ENCODE assay signal across 1 cellular context in genomic region chr3:4780545-4780957, GRCh38.
TF ChIP-seq lines count a peak whose summit lies in the region.

No MANE protein-coding gene starts in this region.

TF ChIP-seq in HepG2, 621 proteins besides CTCF, POLR2A, EP300 and RAD21 (continued from another document and continues in another):
- TF ChIP-seq, protein P1, sequence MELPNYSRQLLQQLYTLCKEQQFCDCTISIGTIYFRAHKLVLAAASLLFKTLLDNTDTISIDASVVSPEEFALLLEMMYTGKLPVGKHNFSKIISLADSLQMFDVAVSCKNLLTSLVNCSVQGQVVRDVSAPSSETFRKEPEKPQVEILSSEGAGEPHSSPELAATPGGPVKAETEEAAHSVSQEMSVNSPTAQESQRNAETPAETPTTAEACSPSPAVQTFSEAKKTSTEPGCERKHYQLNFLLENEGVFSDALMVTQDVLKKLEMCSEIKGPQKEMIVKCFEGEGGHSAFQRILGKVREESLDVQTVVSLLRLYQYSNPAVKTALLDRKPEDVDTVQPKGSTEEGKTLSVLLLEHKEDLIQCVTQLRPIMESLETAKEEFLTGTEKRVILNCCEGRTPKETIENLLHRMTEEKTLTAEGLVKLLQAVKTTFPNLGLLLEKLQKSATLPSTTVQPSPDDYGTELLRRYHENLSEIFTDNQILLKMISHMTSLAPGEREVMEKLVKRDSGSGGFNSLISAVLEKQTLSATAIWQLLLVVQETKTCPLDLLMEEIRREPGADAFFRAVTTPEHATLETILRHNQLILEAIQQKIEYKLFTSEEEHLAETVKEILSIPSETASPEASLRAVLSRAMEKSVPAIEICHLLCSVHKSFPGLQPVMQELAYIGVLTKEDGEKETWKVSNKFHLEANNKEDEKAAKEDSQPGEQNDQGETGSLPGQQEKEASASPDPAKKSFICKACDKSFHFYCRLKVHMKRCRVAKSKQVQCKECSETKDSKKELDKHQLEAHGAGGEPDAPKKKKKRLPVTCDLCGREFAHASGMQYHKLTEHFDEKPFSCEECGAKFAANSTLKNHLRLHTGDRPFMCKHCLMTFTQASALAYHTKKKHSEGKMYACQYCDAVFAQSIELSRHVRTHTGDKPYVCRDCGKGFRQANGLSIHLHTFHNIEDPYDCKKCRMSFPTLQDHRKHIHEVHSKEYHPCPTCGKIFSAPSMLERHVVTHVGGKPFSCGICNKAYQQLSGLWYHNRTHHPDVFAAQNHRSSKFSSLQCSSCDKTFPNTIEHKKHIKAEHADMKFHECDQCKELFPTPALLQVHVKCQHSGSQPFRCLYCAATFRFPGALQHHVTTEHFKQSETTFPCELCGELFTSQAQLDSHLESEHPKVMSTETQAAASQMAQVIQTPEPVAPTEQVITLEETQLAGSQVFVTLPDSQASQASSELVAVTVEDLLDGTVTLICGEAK (IDR thresholded peaks at IDR 0.05), result peak; percentile 74
- TF ChIP-seq, protein P1 (CRISPR knock-in tag; IDR thresholded peaks at IDR 0.05), result peak; percentile 99
- peak; percentile 45; the same call in 1 of the 2 replicates for TF ChIP-seq NCOR1 (IDR thresholded peaks at IDR 0.05; ENCODE audit: borderline replicate concordance, low read length)
- TF ChIP-seq SKIL (CRISPR knock-in tag; IDR thresholded peaks at IDR 0.05; ENCODE audit: borderline replicate concordance), result peak; percentile 49; the same call in 1 of the 2 replicates
- TF ChIP-seq ZNF772 (CRISPR knock-in tag; IDR thresholded peaks at IDR 0.05), result 0 out of 2 replicates have a peak, but pooled peaks have one; percentile 44
- TF ChIP-seq ISL2 (CRISPR knock-in tag; IDR thresholded peaks at IDR 0.05), result 0 out of 2 replicates have a peak, but pooled peaks have one; percentile 50
- no peak for TF ChIP-seq FOSL1 (CRISPR knock-in tag; IDR thresholded peaks at IDR 0.05; ENCODE audit: borderline replicate concordance)
- peak; percentile 68 for TF ChIP-seq GATAD2A (CRISPR knock-in tag; IDR thresholded peaks at IDR 0.05)
- 0 out of 2 replicates have a peak, but pooled peaks have one; percentile 15 for TF ChIP-seq ZKSCAN8 (CRISPR knock-in tag; IDR thresholded peaks at IDR 0.05; ENCODE audit: borderline replicate concordance)
- no peak for TF ChIP-seq SOX13 (IDR thresholded peaks at IDR 0.05)
- peak in 1 of 2 experiments; percentile 42; a peak in 1 of 4 replicates for TF ChIP-seq SOX13 (CRISPR knock-in tag; conservative IDR thresholded peaks at IDR 0.05 in 1 of 2, IDR thresholded peaks at IDR 0.05 in 1 of 2)
- TF ChIP-seq NCOA2 (CRISPR knock-in tag; IDR thresholded peaks at IDR 0.05), result peak; percentile 51
- TF ChIP-seq POGZ (CRISPR knock-in tag; IDR thresholded peaks at IDR 0.05), result peak; percentile 76
- 0 out of 2 replicates have a peak, but pooled peaks have one; percentile 35 for TF ChIP-seq MAZ (IDR thresholded peaks at IDR 0.05; ENCODE audit: borderline replicate concordance, low read depth, low read length)
- TF ChIP-seq MAZ (CRISPR knock-in tag; IDR thresholded peaks at IDR 0.05; ENCODE audit: low read depth), result 0 out of 2 replicates have a peak, but pooled peaks have one; percentile 32
- TF ChIP-seq, protein P2, sequence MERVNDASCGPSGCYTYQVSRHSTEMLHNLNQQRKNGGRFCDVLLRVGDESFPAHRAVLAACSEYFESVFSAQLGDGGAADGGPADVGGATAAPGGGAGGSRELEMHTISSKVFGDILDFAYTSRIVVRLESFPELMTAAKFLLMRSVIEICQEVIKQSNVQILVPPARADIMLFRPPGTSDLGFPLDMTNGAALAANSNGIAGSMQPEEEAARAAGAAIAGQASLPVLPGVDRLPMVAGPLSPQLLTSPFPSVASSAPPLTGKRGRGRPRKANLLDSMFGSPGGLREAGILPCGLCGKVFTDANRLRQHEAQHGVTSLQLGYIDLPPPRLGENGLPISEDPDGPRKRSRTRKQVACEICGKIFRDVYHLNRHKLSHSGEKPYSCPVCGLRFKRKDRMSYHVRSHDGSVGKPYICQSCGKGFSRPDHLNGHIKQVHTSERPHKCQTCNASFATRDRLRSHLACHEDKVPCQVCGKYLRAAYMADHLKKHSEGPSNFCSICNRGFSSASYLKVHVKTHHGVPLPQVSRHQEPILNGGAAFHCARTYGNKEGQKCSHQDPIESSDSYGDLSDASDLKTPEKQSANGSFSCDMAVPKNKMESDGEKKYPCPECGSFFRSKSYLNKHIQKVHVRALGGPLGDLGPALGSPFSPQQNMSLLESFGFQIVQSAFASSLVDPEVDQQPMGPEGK (CRISPR knock-in tag; IDR thresholded peaks at IDR 0.05), result peak; percentile 92
- peak; percentile 47; the same call in 1 of the 2 replicates for TF ChIP-seq ZFX (CRISPR knock-in tag; IDR thresholded peaks at IDR 0.05; ENCODE audit: low read depth)
- TF ChIP-seq GABPA (IDR thresholded peaks at IDR 0.05; ENCODE audit: low read depth, low read length), result no peak
- peak; percentile 11; the same call in 1 of the 2 replicates for TF ChIP-seq GABPA (CRISPR knock-in tag; IDR thresholded peaks at IDR 0.05; ENCODE audit: low read depth)
- TF ChIP-seq ZNF18 (CRISPR knock-in tag; IDR thresholded peaks at IDR 0.05; ENCODE audit: insufficient replicate concordance), result peak; percentile 49
- TF ChIP-seq HNF1A (IDR thresholded peaks at IDR 0.05; ENCODE audit: low read depth), result peak; percentile 22; the same call in 1 of the 2 replicates
- TF ChIP-seq HNF1A (CRISPR knock-in tag; IDR thresholded peaks at IDR 0.05; ENCODE audit: borderline replicate concordance), result no peak
- TF ChIP-seq ATM (IDR thresholded peaks at IDR 0.05; ENCODE audit: borderline replicate concordance), result no peak
- TF ChIP-seq PITX1 (CRISPR knock-in tag; IDR thresholded peaks at IDR 0.05), result peak; percentile 30; the same call in 1 of the 2 replicates
- TF ChIP-seq RXRB (CRISPR knock-in tag; IDR thresholded peaks at IDR 0.05; ENCODE audit: borderline replicate concordance), result peak; percentile 93
- peak; percentile 78 for TF ChIP-seq ZMYM4 (CRISPR knock-in tag; IDR thresholded peaks at IDR 0.05)
- peak; percentile 68; the same call in 1 of the 2 replicates for TF ChIP-seq ZMYM2 (CRISPR knock-in tag; IDR thresholded peaks at IDR 0.05)
- TF ChIP-seq AHR (CRISPR knock-in tag; IDR thresholded peaks at IDR 0.05), result no peak
- TF ChIP-seq ZNF331 (CRISPR knock-in tag; IDR thresholded peaks at IDR 0.05), result peak; percentile 40; the same call in 1 of the 2 replicates
- no peak for TF ChIP-seq ZNF260 (CRISPR knock-in tag; IDR thresholded peaks at IDR 0.05; ENCODE audit: borderline replicate concordance, low read depth)
- TF ChIP-seq FOXP4 (CRISPR knock-in tag; IDR thresholded peaks at IDR 0.05), result 0 out of 2 replicates have a peak, but pooled peaks have one; percentile 13
- TF ChIP-seq FOXP1 (IDR thresholded peaks at IDR 0.05), result no peak
- TF ChIP-seq FOXP1 (CRISPR knock-in tag; IDR thresholded peaks at IDR 0.05), result peak; percentile 23; the same call in 1 of the 2 replicates
- TF ChIP-seq ZGPAT (CRISPR knock-in tag; IDR thresholded peaks at IDR 0.05), result peak; percentile 53; the same call in 1 of the 2 replicates
- TF ChIP-seq NONO (IDR thresholded peaks at IDR 0.05), result no peak
- peak; percentile 55; the same call in 1 of the 2 replicates for TF ChIP-seq NONO (CRISPR knock-in tag; conservative IDR thresholded peaks at IDR 0.05)
